In genomic region chr1:92623187-92623778, GRCh38 we compare ENCODE assay signal across 8 cellular contexts.
A peak's percentile ranks its signal among the peaks of the same experiment; 100 is the strongest.
DNase-seq lines count a peak whose midpoint lies in the region; ATAC-seq and TF ChIP-seq lines count a peak whose summit lies in the region.

No MANE protein-coding gene starts in this region.

- no peaks in the 10 kb centered on the region for H3K27me3 ChIP-seq in brain microvascular endothelial cell (replicated peaks)
- no peaks in the 10 kb centered on the region for H3K27me3 ChIP-seq in testis

- no peak for TF ChIP-seq POLR2A in testis (IDR thresholded peaks at IDR 0.05)

- H3K4me3 ChIP-seq in brain microvascular endothelial cell (ENCODE audit: low read depth, low read length) = no peak overlapping the region
- H3K4me3 ChIP-seq in testis = no peak overlapping the region

- peaks cover 0 to 4% (median 0%) of the 10 kb centered on the region in 7 donors for H3K9me3 Mint-ChIP-seq in CD14-positive monocyte

- 85 to 89% methylated on average over 3 of the region's 3 CpGs for WGBS in testis, 2 donors

- H3K27ac Mint-ChIP-seq in CD14-positive monocyte = no peak overlapping the region

- H3K27ac ChIP-seq in brain microvascular endothelial cell = no peak overlapping the region
- no peak overlapping the region for H3K27ac ChIP-seq in testis

- no peak for DNase-seq in CD14-positive monocyte (ENCODE audit: low spot score)
- DNase-seq in SK-N-DZ (ENCODE audit: low spot score) = peak; percentile 2
- DNase-seq in inferior parietal cortex (ENCODE audit: extremely low spot score) = peak; percentile 57
- no peak for DNase-seq in brain microvascular endothelial cell
- DNase-seq in testis = no peak

- ATAC-seq in GM19395 (IDR thresholded peaks at IDR 0.05; ENCODE audit: unreplicated experiment) = peak; percentile 56
- no peak for ATAC-seq in HG03460 (IDR thresholded peaks at IDR 0.05; ENCODE audit: unreplicated experiment)
- ATAC-seq in HG02763 (IDR thresholded peaks at IDR 0.05; ENCODE audit: unreplicated experiment) = no peak

- H3K9me3 ChIP-seq in testis = no peaks in the 10 kb centered on the region

- H3K36me3 ChIP-seq in brain microvascular endothelial cell (replicated peaks) = peaks cover 25% of the 10 kb centered on the region
- no peaks in the 10 kb centered on the region for H3K36me3 ChIP-seq in testis (ENCODE audit: low read depth, missing control alignments)

- no peaks in the 10 kb centered on the region for H3K4me1 ChIP-seq in testis

- no peaks in the 10 kb centered on the region for H3K27me3 Mint-ChIP-seq in CD14-positive monocyte (ENCODE audit: low read depth in 3 of 3)

- in situ Hi-C loops in brain microvascular endothelial cell (cut with HindIII; ENCODE audit: low pct_ligation_motif_present, low sequenced_read_pairs) = no loop called here

- intact Hi-C loops in CD14-positive monocyte (cut with micrococcal nuclease) (no loop called here), testis (cut with DNase I; ENCODE audit: low total_unique reads) (no loop called here)

- H3K36me3 Mint-ChIP-seq in CD14-positive monocyte = peaks cover 46 to 63% of the 10 kb centered on the region in 2 donors

- TF ChIP-seq CTCF in CD14-positive monocyte (IDR thresholded peaks at IDR 0.05) (peak; percentile 56), brain microvascular endothelial cell (IDR thresholded peaks at IDR 0.05; ENCODE audit: low read depth, low read length, missing control alignments) (no peak), testis (IDR thresholded peaks at IDR 0.05) (no peak)

- H3K4me3 Mint-ChIP-seq in CD14-positive monocyte = no peak overlapping the region

- H3K4me1 Mint-ChIP-seq in CD14-positive monocyte = no peaks in the 10 kb centered on the region

Comparison
In these comparisons a context has a peak if more than half of its experiments do, and no peak if none do; other contexts are left out.
1. DNase-seq: peak in SK-N-DZ (single experiment) and inferior parietal cortex (single experiment); none in CD14-positive monocyte (single experiment), brain microvascular endothelial cell (single experiment) and testis (single experiment).